In genomic region chr6:2900221-2900807, GRCh38 we compare ENCODE assay signal across 11 cellular contexts. TPM values are rescaled to one million over a fixed set of nuclear protein-coding genes. Genes with fewer than 3 reads are reported as not detected.
DNase-seq lines count a peak whose midpoint lies in the region; ATAC-seq and TF ChIP-seq lines count a peak whose summit lies in the region.
"Had no signal": no experiment of that assay in that cellular context is flagged by ENCODE, and none has a peak within 500 bp of the region (broad histone marks: within the 10 kb centered on the region; RNA-seq: fewer than 3 reads in every experiment).

No MANE protein-coding gene starts in this region.

- H3K36me3 Mint-ChIP-seq in activated CD4-positive, alpha-beta T cell treated with anti-CD3 and anti-CD28 coated beads, Interleukin-2, amount 10 ng/mL, durations not matched to agents 7 days and 5 days (ENCODE audit: low read depth) = peaks cover 63% of the 10 kb centered on the region
- H3K36me3 Mint-ChIP-seq in activated CD4-positive, alpha-beta memory T cell treated with anti-CD3 and anti-CD28 coated beads, Interleukin-2, amount 10 ng/mL, durations not matched to agents 7 days and 5 days (ENCODE audit: low read depth) = peaks cover 69% of the 10 kb centered on the region
- H3K36me3 Mint-ChIP-seq in glutamatergic neuron (ENCODE audit: unreplicated experiment) = no peaks in the 10 kb centered on the region

- H3K27me3 ChIP-seq in stomach = peaks cover 0 to 6% (median 4%) of the 10 kb centered on the region in 3 donors

- no peaks in the 10 kb centered on the region for H3K9me3 Mint-ChIP-seq in activated CD4-positive, alpha-beta T cell treated with anti-CD3 and anti-CD28 coated beads, Interleukin-2, amount 10 ng/mL, durations not matched to agents 7 days and 5 days
- H3K9me3 Mint-ChIP-seq in activated CD4-positive, alpha-beta memory T cell treated with anti-CD3 and anti-CD28 coated beads, Interleukin-2, amount 10 ng/mL, durations not matched to agents 7 days and 5 days = no peaks in the 10 kb centered on the region
- H3K9me3 Mint-ChIP-seq in glutamatergic neuron (ENCODE audit: unreplicated experiment) = peaks cover 4% of the 10 kb centered on the region

- peak overlapping the region; percentile 64 for H3K27ac Mint-ChIP-seq in activated CD4-positive, alpha-beta T cell treated with anti-CD3 and anti-CD28 coated beads, Interleukin-2, amount 10 ng/mL, durations not matched to agents 7 days and 5 days
- H3K27ac Mint-ChIP-seq in activated CD4-positive, alpha-beta memory T cell treated with anti-CD3 and anti-CD28 coated beads, Interleukin-2, amount 10 ng/mL, durations not matched to agents 7 days and 5 days = peak overlapping the region; percentile 82
- no peak overlapping the region for H3K27ac Mint-ChIP-seq in glutamatergic neuron (ENCODE audit: unreplicated experiment)

- POLR2A ChIA-PET in activated CD4-positive, alpha-beta T cell treated with anti-CD3 and anti-CD28 coated beads, Interleukin-2, amount 10 ng/mL, durations not matched to agents 7 days and 5 days (lab: Charles Lee) = interaction anchor here (0.6 to 1.4 kb wide), 2 partner anchors 9 to 100 kb away, joined by 3 to 4 read pairs; no protein-coding TSS in a partner anchor
- POLR2A ChIA-PET in activated CD4-positive, alpha-beta memory T cell treated with anti-CD3 and anti-CD28 coated beads, Interleukin-2, amount 10 ng/mL, durations not matched to agents 7 days and 5 days (lab: Charles Lee) = interaction anchor here (0.8 to 4.4 kb wide), 16 partner anchors 9 to 90 kb away, joined by 3 to 30 read pairs (median 5); no protein-coding TSS in a partner anchor

- H3K4me3 ChIP-seq in stomach = peak overlapping the region in 1 of 4 donors; percentile 86

- H3K4me1 Mint-ChIP-seq in activated CD4-positive, alpha-beta T cell treated with anti-CD3 and anti-CD28 coated beads, Interleukin-2, amount 10 ng/mL, durations not matched to agents 7 days and 5 days = peaks cover 59% of the 10 kb centered on the region
- H3K4me1 Mint-ChIP-seq in activated CD4-positive, alpha-beta memory T cell treated with anti-CD3 and anti-CD28 coated beads, Interleukin-2, amount 10 ng/mL, durations not matched to agents 7 days and 5 days = peaks cover 57% of the 10 kb centered on the region
- peaks cover 21% of the 10 kb centered on the region for H3K4me1 Mint-ChIP-seq in glutamatergic neuron (ENCODE audit: low read depth, unreplicated experiment)

- intact Hi-C loops in stomach (cut with DNase I; ENCODE audit: low total_unique reads) = no loop called here

- WGBS in stomach, 5 donors = 73 to 74% (median 74%) methylated on average over 15 of the region's 15 CpGs

- DNase-seq in activated CD4-positive, alpha-beta T cell treated with anti-CD3 and anti-CD28 coated beads, Interleukin-2, amount 10 ng/mL, durations not matched to agents 7 days and 5 days = no peak
- DNase-seq in activated CD4-positive, alpha-beta T cell treated with anti-CD3 and anti-CD28 coated beads for 48 hours = no peak
- no peak for DNase-seq in activated CD4-positive, alpha-beta memory T cell treated with anti-CD3 and anti-CD28 coated beads, Interleukin-2, amount 10 ng/mL, durations not matched to agents 7 days and 5 days
- DNase-seq in glutamatergic neuron (no peak), stomach (no peak), NCI-H446 treated with DMSO at 0.1 percent for 48 hours (lab: John Stamatoyannopoulos, UW) (no peak)
- DNase-seq: ACHN, EL, NCI-H1436 had no signal

- CTCF ChIA-PET in activated CD4-positive, alpha-beta T cell treated with anti-CD3 and anti-CD28 coated beads, Interleukin-2, amount 10 ng/mL, durations not matched to agents 7 days and 5 days (lab: Charles Lee) = interaction anchor here (0.8 to 2.5 kb wide), 12 partner anchors 9 to 154 kb away, joined by 3 to 13 read pairs (median 4); partner anchors contain the start of gene SERPINB1
- CTCF ChIA-PET in activated CD4-positive, alpha-beta memory T cell treated with anti-CD3 and anti-CD28 coated beads, Interleukin-2, amount 10 ng/mL, durations not matched to agents 7 days and 5 days (lab: Charles Lee) = interaction anchor here (0.9 to 2.0 kb wide), 10 partner anchors 9 to 135 kb away, joined by 3 to 10 read pairs (median 4); partner anchors contain the start of genes SERPINB1 and WRNIP1

- H3K27ac ChIP-seq in stomach = peak overlapping the region in 4 of 5 donors; percentile 19 to 29 (median 26)

- H3K9me3 ChIP-seq in stomach = no peaks in the 10 kb centered on the region

- no peak for TF ChIP-seq EP300 in stomach (IDR thresholded peaks at IDR 0.05)

- peak overlapping the region; percentile 99 for H3K4me3 Mint-ChIP-seq in activated CD4-positive, alpha-beta T cell treated with anti-CD3 and anti-CD28 coated beads, Interleukin-2, amount 10 ng/mL, durations not matched to agents 7 days and 5 days
- peak overlapping the region; percentile 99 for H3K4me3 Mint-ChIP-seq in activated CD4-positive, alpha-beta memory T cell treated with anti-CD3 and anti-CD28 coated beads, Interleukin-2, amount 10 ng/mL, durations not matched to agents 7 days and 5 days
- H3K4me3 Mint-ChIP-seq in glutamatergic neuron (ENCODE audit: unreplicated experiment) = peak overlapping the region; percentile 86

- no peak for TF ChIP-seq POLR2A in stomach (IDR thresholded peaks at IDR 0.05)

- H3K36me3 ChIP-seq in stomach = peaks cover 5 to 28% (median 9%) of the 10 kb centered on the region in 4 donors

- no peak for TF ChIP-seq CTCF in glutamatergic neuron (IDR thresholded peaks at IDR 0.05; ENCODE audit: partially characterized antibody, unreplicated experiment)
- no peak for TF ChIP-seq CTCF in stomach (IDR thresholded peaks at IDR 0.05)

- H3K4me1 ChIP-seq in stomach = peaks cover 4 to 60% (median 21%) of the 10 kb centered on the region in 4 donors

- peaks cover 2% of the 10 kb centered on the region for H3K27me3 Mint-ChIP-seq in activated CD4-positive, alpha-beta T cell treated with anti-CD3 and anti-CD28 coated beads, Interleukin-2, amount 10 ng/mL, durations not matched to agents 7 days and 5 days
- peaks cover 3% of the 10 kb centered on the region for H3K27me3 Mint-ChIP-seq in activated CD4-positive, alpha-beta memory T cell treated with anti-CD3 and anti-CD28 coated beads, Interleukin-2, amount 10 ng/mL, durations not matched to agents 7 days and 5 days
- peaks cover 9% of the 10 kb centered on the region for H3K27me3 Mint-ChIP-seq in glutamatergic neuron (ENCODE audit: unreplicated experiment)

- no peak for ATAC-seq in GM21390 (IDR thresholded peaks at IDR 0.05; ENCODE audit: unreplicated experiment)
- no peak for ATAC-seq in HG03139 (IDR thresholded peaks at IDR 0.05; ENCODE audit: unreplicated experiment)

RNA-seq across cellular contexts. Expression of gene SERPINB9, which starts 2.8 kb away (rescaled TPM):
- 10 to 100 TPM; 40.2 to 49.4 TPM for total RNA-seq in activated CD4-positive, alpha-beta T cell treated with anti-CD3 and anti-CD28 coated beads, Interleukin-2, amount 10 ng/mL, durations not matched to agents 7 days and 5 days
- total RNA-seq in activated CD4-positive, alpha-beta memory T cell treated with anti-CD3 and anti-CD28 coated beads, Interleukin-2, amount 10 ng/mL, durations not matched to agents 7 days and 5 days = 10 to 100 TPM; 50.0 to 51.3 TPM
- 23.8 TPM for total RNA-seq in glutamatergic neuron (ENCODE audit: unreplicated experiment)
- total RNA-seq in stomach = 1 to 10 TPM in 3 of 5 donors, under 1 TPM in 1, not detected in 1; 0.58 to 9.4 (median 2.8) TPM
- polyA plus RNA-seq in stomach = 1 to 10 TPM; 2.0 to 3.5 (median 2.1) TPM

RNA-seq across cellular contexts. Expression of gene SERPINB1, which starts 58.7 kb away (rescaled TPM):
- 10 to 100 TPM; 62.8 to 72.8 TPM for total RNA-seq in activated CD4-positive, alpha-beta T cell treated with anti-CD3 and anti-CD28 coated beads, Interleukin-2, amount 10 ng/mL, durations not matched to agents 7 days and 5 days
- 10 to 100 TPM; 85.0 to 86.5 TPM for total RNA-seq in activated CD4-positive, alpha-beta memory T cell treated with anti-CD3 and anti-CD28 coated beads, Interleukin-2, amount 10 ng/mL, durations not matched to agents 7 days and 5 days
- total RNA-seq in glutamatergic neuron (ENCODE audit: unreplicated experiment) (8.2 TPM), stomach (100 to 1,000 TPM in 1 of 5 donors, 10 to 100 TPM in 4; 10.3 to 122 (median 18.7) TPM)
- polyA plus RNA-seq in stomach = 100 to 1,000 TPM; 126 to 146 (median 129) TPM
